ENCODE assay signal across 8 cellular contexts in genomic region chr10:15744217-15744865, GRCh38. TPM values are rescaled to one million over a fixed set of nuclear protein-coding genes. Genes with fewer than 3 reads are reported as not detected.
DNase-seq lines count a peak whose midpoint lies in the region; ATAC-seq and TF ChIP-seq lines count a peak whose summit lies in the region.

No MANE protein-coding gene starts in this region.

- no peak overlapping the region for H3K27ac ChIP-seq in hepatocyte
- no peak overlapping the region for H3K27ac ChIP-seq in psoas muscle

- H3K4me1 ChIP-seq in hepatocyte (ENCODE audit: insufficient read depth) (no peaks in the 10 kb centered on the region), psoas muscle (no peaks in the 10 kb centered on the region)

- no peaks in the 10 kb centered on the region for H3K4me1 Mint-ChIP-seq in activated CD8-positive, alpha-beta T cell treated with anti-CD3 and anti-CD28 coated beads, Interleukin-2, amount 10 ng/mL, durations not matched to agents 7 days and 5 days (ENCODE audit: low read depth)

- H3K4me3 ChIP-seq in H7 (ENCODE audit: insufficient read depth, low read depth, low read length) (no peak overlapping the region), NB4 (ENCODE audit: low read depth, low read length) (no peak overlapping the region), hepatocyte (no peak overlapping the region), psoas muscle (no peak overlapping the region)

- DNase-seq in activated CD8-positive, alpha-beta memory T cell treated with anti-CD3 and anti-CD28 coated beads, Interleukin-2, amount 50 U/mL, for 48 hours = peak; percentile 53
- no peak for DNase-seq in activated CD8-positive, alpha-beta memory T cell treated with anti-CD3 and anti-CD28 coated beads, Interleukin-2, amount 50 U/mL, for 4 hours
- DNase-seq in H7 (peak; percentile 31), NB4 (ENCODE audit: low read depth) (peak; percentile 60), hepatocyte (ENCODE audit: low spot score) (peak; percentile 67), psoas muscle (no peak)
- peak; percentile 64 for DNase-seq in activated CD8-positive, alpha-beta T cell treated with anti-CD3 and anti-CD28 coated beads, Interleukin-2, amount 10 ng/mL, durations not matched to agents 7 days and 5 days
- peak; percentile 41 for DNase-seq in stimulated activated CD4-positive, alpha-beta T cell treated with anti-CD3 and anti-CD28 coated beads, Interleukin-4, amount 100 ng/mL, for 24 hours

- POLR2A ChIA-PET in activated CD8-positive, alpha-beta T cell treated with anti-CD3 and anti-CD28 coated beads, Interleukin-2, amount 10 ng/mL, durations not matched to agents 7 days and 5 days (lab: Charles Lee) = no interaction called here

- H3K27me3 Mint-ChIP-seq in activated CD8-positive, alpha-beta T cell treated with anti-CD3 and anti-CD28 coated beads, Interleukin-2, amount 10 ng/mL, durations not matched to agents 7 days and 5 days (ENCODE audit: low read depth) = peaks cover 8% of the 10 kb centered on the region

- no peak overlapping the region for H3K27ac Mint-ChIP-seq in activated CD8-positive, alpha-beta T cell treated with anti-CD3 and anti-CD28 coated beads, Interleukin-2, amount 10 ng/mL, durations not matched to agents 7 days and 5 days

- no peak overlapping the region for H3K4me3 Mint-ChIP-seq in activated CD8-positive, alpha-beta T cell treated with anti-CD3 and anti-CD28 coated beads, Interleukin-2, amount 10 ng/mL, durations not matched to agents 7 days and 5 days

- no peaks in the 10 kb centered on the region for H4K20me1 ChIP-seq in hepatocyte (ENCODE audit: insufficient read depth, poor library complexity, severe bottlenecking)

- H3K36me3 ChIP-seq in H7 (replicated peaks; ENCODE audit: control insufficient read depth, insufficient read depth, low read length) (no peaks in the 10 kb centered on the region), hepatocyte (replicated peaks; ENCODE audit: insufficient read depth, low read depth) (no peaks in the 10 kb centered on the region), psoas muscle (ENCODE audit: insufficient read depth in 1 of 2, low read depth in 1 of 2) (no peaks in the 10 kb centered on the region)

- intact Hi-C loops in psoas muscle (cut with DNase I) = no loop called here

- TF ChIP-seq POLR2A in NB4 (IDR thresholded peaks at IDR 0.05; ENCODE audit: extremely low read depth, insufficient read length) = no peak

- CTCF ChIA-PET in activated CD8-positive, alpha-beta T cell treated with anti-CD3 and anti-CD28 coated beads, Interleukin-2, amount 10 ng/mL, durations not matched to agents 7 days and 5 days (lab: Charles Lee) = no interaction called here

- H3K9me2 ChIP-seq in hepatocyte (replicated peaks; ENCODE audit: insufficient read depth) = no peaks in the 10 kb centered on the region

- TF ChIP-seq CTCF in NB4 (IDR thresholded peaks at IDR 0.05; ENCODE audit: low read depth, low read length) = peak; percentile 50
- TF ChIP-seq CTCF in hepatocyte (IDR thresholded peaks at IDR 0.05; ENCODE audit: poor library complexity) = peak; percentile 54
- TF ChIP-seq CTCF in psoas muscle (IDR thresholded peaks at IDR 0.05) = no peak

- no peak overlapping the region for H2AFZ ChIP-seq in hepatocyte

- H3K79me2 ChIP-seq in hepatocyte = no peaks in the 10 kb centered on the region

- ATAC-seq in activated CD8-positive, alpha-beta T cell treated with anti-CD3 and anti-CD28 coated beads, Interleukin-2, amount 10 ng/mL, durations not matched to agents 7 days and 5 days = no peak
- no peak for ATAC-seq in psoas muscle

- no peaks in the 10 kb centered on the region for H3K9me3 Mint-ChIP-seq in activated CD8-positive, alpha-beta T cell treated with anti-CD3 and anti-CD28 coated beads, Interleukin-2, amount 10 ng/mL, durations not matched to agents 7 days and 5 days (ENCODE audit: insufficient read depth)

- no peaks in the 10 kb centered on the region for H3K36me3 Mint-ChIP-seq in activated CD8-positive, alpha-beta T cell treated with anti-CD3 and anti-CD28 coated beads, Interleukin-2, amount 10 ng/mL, durations not matched to agents 7 days and 5 days (ENCODE audit: low read depth)

- WGBS in hepatocyte (ENCODE audit: low lambda C conversion rate, missing lambda C conversion rate) = 40% methylated on average over 7 of the region's 7 CpGs
- WGBS in psoas muscle, 3 donors = 48 to 50% (median 49%) methylated on average over 7 of the region's 7 CpGs

- no peaks in the 10 kb centered on the region for H3K27me3 ChIP-seq in H7 (ENCODE audit: control insufficient read depth, insufficient read depth, low read length)
- no peaks in the 10 kb centered on the region for H3K27me3 ChIP-seq in hepatocyte
- H3K27me3 ChIP-seq in psoas muscle (ENCODE audit: insufficient read depth in 3 of 3, low read length in 2 of 3) = no peaks in the 10 kb centered on the region

- no peak overlapping the region for H3K4me2 ChIP-seq in hepatocyte

- H3K9me3 ChIP-seq in hepatocyte (ENCODE audit: low read depth) (no peaks in the 10 kb centered on the region), psoas muscle (no peaks in the 10 kb centered on the region)

RNA-seq across cellular contexts. Expression of gene ITGA8, which starts 24.6 kb away (rescaled TPM):
- total RNA-seq in H7 (2014; rRNA removed; shearing (Covaris generic)) = 0.03 TPM in 1 of 2 replicates, not detected in the other
- total RNA-seq in activated CD8-positive, alpha-beta T cell treated with anti-CD3 and anti-CD28 coated beads, Interleukin-2, amount 10 ng/mL, durations not matched to agents 7 days and 5 days = not detected
- 16.8 and 17.3 TPM in 2 replicates for total RNA-seq in hepatocyte
- polyA plus RNA-seq in hepatocyte = 2.9 and 3.9 TPM in 2 replicates
- 1 to 10 TPM in 3 of 4 donors, under 1 TPM in 1; 0.47 to 2.0 (median 1.4) TPM for total RNA-seq in psoas muscle
- 1 to 10 TPM; 1.0 to 5.0 (median 1.3) TPM for polyA plus RNA-seq in psoas muscle

Comparison
In these comparisons a context has a peak if more than half of its experiments do, and no peak if none do; other contexts are left out.
1. DNase-seq: peak in activated CD8-positive, alpha-beta memory T cell treated with anti-CD3 and anti-CD28 coated beads, Interleukin-2, amount 50 U/mL, for 48 hours (single experiment), H7 (single experiment), NB4 (single experiment), activated CD8-positive, alpha-beta T cell treated with anti-CD3 and anti-CD28 coated beads, Interleukin-2, amount 10 ng/mL, durations not matched to agents 7 days and 5 days (single experiment), hepatocyte (single experiment) and stimulated activated CD4-positive, alpha-beta T cell treated with anti-CD3 and anti-CD28 coated beads, Interleukin-4, amount 100 ng/mL, for 24 hours (single experiment); none in activated CD8-positive, alpha-beta memory T cell treated with anti-CD3 and anti-CD28 coated beads, Interleukin-2, amount 50 U/mL, for 4 hours (single experiment) and psoas muscle (0 of 2).